ENCODE assay signal across 8 cellular contexts in genomic region chr5:56481147-56481997, GRCh38.
DNase-seq lines count a peak whose midpoint lies in the region; ATAC-seq and TF ChIP-seq lines count a peak whose summit lies in the region.

No MANE protein-coding gene starts in this region.

- H3K27me3 ChIP-seq in naive thymus-derived CD4-positive, alpha-beta T cell (ENCODE audit: control insufficient read depth in 2 of 2, insufficient read depth in 2 of 2, low read length in 2 of 2) = no peaks in the 10 kb centered on the region

- peak overlapping the region; percentile 80 to 95 (median 90) for H3K4me3 Mint-ChIP-seq in naive thymus-derived CD4-positive, alpha-beta T cell
- peak overlapping the region; percentile 86 for H3K4me3 Mint-ChIP-seq in type B pancreatic cell

- CTCF ChIA-PET in naive thymus-derived CD4-positive, alpha-beta T cell (lab: Charles Lee) = interaction anchor here (0.6 to 1.7 kb wide), 8 partner anchors 10 to 889 kb away, joined by 3 to 6 read pairs (median 3); no protein-coding TSS in a partner anchor

- DNase-seq in GM13976 (ENCODE audit: low spot score) (peak; percentile 64), LoVo (ENCODE audit: low spot score) (peak; percentile 5), fibroblast of mammary gland (ENCODE audit: low read depth) (peak; percentile 19), type B pancreatic cell (ENCODE audit: extremely low spot score, unreplicated experiment) (no peak), UCSD-AML1 (lab: John Stamatoyannopoulos, UW; ENCODE audit: unreplicated experiment) (no peak)
- DNase-seq in activated T-cell treated with anti-CD3 and anti-CD28 coated beads, Interleukin-2, amount 50 U/mL, for 48 hours = peak; percentile 52 to 53
- DNase-seq in naive thymus-derived CD4-positive, alpha-beta T cell = peak in 8 of 9 donors; percentile 19 to 44 (median 36)

- no peaks in the 10 kb centered on the region for H3K9me3 Mint-ChIP-seq in naive thymus-derived CD4-positive, alpha-beta T cell
- H3K9me3 Mint-ChIP-seq in type B pancreatic cell = no peaks in the 10 kb centered on the region

- no peaks in the 10 kb centered on the region for H3K36me3 ChIP-seq in naive thymus-derived CD4-positive, alpha-beta T cell (ENCODE audit: control insufficient read depth in 2 of 3, insufficient read depth in 3 of 3, low read length in 3 of 3)

- POLR2A ChIA-PET in naive thymus-derived CD4-positive, alpha-beta T cell (lab: Charles Lee) = interaction anchor here (0.6 to 5.8 kb wide), 10 partner anchors 10 to 1891 kb away, joined by 3 to 27 read pairs (median 5); partner anchors contain the start of gene MAP3K1

- H3K36me3 Mint-ChIP-seq in naive thymus-derived CD4-positive, alpha-beta T cell = peaks cover 0 to 5% (median 0%) of the 10 kb centered on the region in 5 donors
- H3K36me3 Mint-ChIP-seq in type B pancreatic cell = no peaks in the 10 kb centered on the region

- H3K27me3 Mint-ChIP-seq in naive thymus-derived CD4-positive, alpha-beta T cell = no peaks in the 10 kb centered on the region
- no peaks in the 10 kb centered on the region for H3K27me3 Mint-ChIP-seq in type B pancreatic cell

- peak overlapping the region; percentile 58 for H3K4me3 ChIP-seq in fibroblast of mammary gland (ENCODE audit: control insufficient read depth, low read depth, low read length)
- H3K4me3 ChIP-seq in naive thymus-derived CD4-positive, alpha-beta T cell (ENCODE audit: low read length) = peak overlapping the region; percentile 60

- TF ChIP-seq CTCF in GM13976 (IDR thresholded peaks at IDR 0.05; ENCODE audit: borderline replicate concordance, control extremely low read depth, extremely low read depth, insufficient read depth, missing control alignments) (no peak), fibroblast of mammary gland (conservative IDR thresholded peaks at IDR 0.05; ENCODE audit: control insufficient read depth, insufficient read depth, low read depth, low read length) (peak; percentile 18), type B pancreatic cell (conservative IDR thresholded peaks at IDR 0.05) (peak; percentile 76)

- peak overlapping the region; percentile 86 to 95 (median 90) for H3K27ac Mint-ChIP-seq in naive thymus-derived CD4-positive, alpha-beta T cell
- peak overlapping the region; percentile 82 for H3K27ac Mint-ChIP-seq in type B pancreatic cell

- H3K27ac ChIP-seq in naive thymus-derived CD4-positive, alpha-beta T cell (ENCODE audit: low read depth, low read length) = peak overlapping the region; percentile 80

- in situ Hi-C loops in GM13976 (cut with MboI; ENCODE audit: low sequenced_read_pairs, unreplicated experiment) = no loop called here

- H3K4me1 ChIP-seq in naive thymus-derived CD4-positive, alpha-beta T cell (ENCODE audit: control insufficient read depth in 2 of 2, insufficient read depth in 2 of 2, low read length in 2 of 2) = peaks cover 0 to 37% of the 10 kb centered on the region in 2 donors

- no peaks in the 10 kb centered on the region for H3K9me3 ChIP-seq in naive thymus-derived CD4-positive, alpha-beta T cell (ENCODE audit: control insufficient read depth in 2 of 3, low read length in 3 of 3)

- intact Hi-C loops in naive thymus-derived CD4-positive, alpha-beta T cell (cut with micrococcal nuclease) = loop anchor here (1.0 to 5.0 kb wide), 7 partner anchors 107 to 357 kb away; partner anchors contain the start of gene MAP3K1 (in 1 of the 2)

- H3K4me1 Mint-ChIP-seq in naive thymus-derived CD4-positive, alpha-beta T cell = peaks cover 22 to 56% (median 48%) of the 10 kb centered on the region in 7 donors
- peaks cover 33% of the 10 kb centered on the region for H3K4me1 Mint-ChIP-seq in type B pancreatic cell (ENCODE audit: unreplicated experiment)

- ATAC-seq in naive thymus-derived CD4-positive, alpha-beta T cell = peak; percentile 33
- no peak for ATAC-seq in GM21423 (IDR thresholded peaks at IDR 0.05; ENCODE audit: unreplicated experiment)

Comparison
In these comparisons a context has a peak if more than half of its experiments do, and no peak if none do; other contexts are left out.
1. DNase-seq: peak in GM13976 (single experiment), LoVo (single experiment), activated T-cell treated with anti-CD3 and anti-CD28 coated beads, Interleukin-2, amount 50 U/mL, for 48 hours (2 of 2), fibroblast of mammary gland (single experiment) and naive thymus-derived CD4-positive, alpha-beta T cell (8 of 9); none in type B pancreatic cell (single experiment) and UCSD-AML1 (single experiment).